In the genomic region with DNA sequence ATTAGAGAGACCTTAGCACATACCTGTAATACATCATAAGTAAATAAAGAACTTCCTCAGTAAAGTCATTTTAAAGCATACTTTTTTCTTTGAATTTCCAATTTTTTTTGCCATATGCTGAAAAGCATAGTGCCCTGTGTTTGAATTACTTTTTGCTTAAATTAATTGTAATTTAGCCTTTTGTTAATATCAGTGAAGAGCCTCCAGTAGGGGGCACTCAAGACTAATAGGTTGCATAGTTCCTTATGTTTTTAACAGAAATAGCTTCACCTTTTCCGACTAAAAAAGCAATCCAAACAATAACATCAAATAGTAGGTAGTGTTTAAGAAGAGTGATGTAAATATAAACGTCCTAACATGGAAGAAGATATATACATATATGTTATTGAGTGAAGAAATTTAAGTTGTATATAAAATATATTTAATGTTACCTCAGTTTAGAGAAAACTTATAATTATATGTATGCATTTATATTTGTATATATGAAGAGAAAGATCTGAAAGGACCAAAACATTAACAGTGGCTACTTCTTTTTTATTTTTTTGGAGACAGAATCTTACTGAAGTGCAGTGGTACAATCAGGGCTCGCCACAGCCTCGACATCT, we compare ENCODE assay signal across 8 cellular contexts. TPM values are rescaled to one million over a fixed set of nuclear protein-coding genes. Genes with fewer than 3 reads are reported as not detected.
DNase-seq lines count a peak whose midpoint lies in the region; ATAC-seq and TF ChIP-seq lines count a peak whose summit lies in the region.

No MANE protein-coding gene starts in this region.

- no peaks in the 10 kb centered on the region for H3K27me3 Mint-ChIP-seq in CD14-positive monocyte (ENCODE audit: low read depth in 3 of 3)
- no peaks in the 10 kb centered on the region for H3K27me3 Mint-ChIP-seq in activated naive CD4-positive, alpha-beta T cell treated with anti-CD3 and anti-CD28 coated beads for 36 hours (ENCODE audit: low read depth)

- intact Hi-C loops in CD14-positive monocyte (cut with micrococcal nuclease), result loop anchor here (1.0 to 2.0 kb wide), 2 partner anchors 294 kb away; no protein-coding TSS in a partner anchor
- intact Hi-C loops in activated naive CD4-positive, alpha-beta T cell treated with anti-CD3 and anti-CD28 coated beads for 36 hours (cut with micrococcal nuclease), result loop anchor here (1.0 kb wide), 1 partner anchor 294 kb away; no protein-coding TSS in a partner anchor
- intact Hi-C loops in posterior vena cava (cut with DNase I), result loop anchor here in 1 of 2 donors (5.0 kb wide), 1 partner anchor 291 kb away; no protein-coding TSS in a partner anchor

- H3K27ac Mint-ChIP-seq in CD14-positive monocyte, result no peak overlapping the region
- no peak overlapping the region for H3K27ac Mint-ChIP-seq in activated naive CD4-positive, alpha-beta T cell treated with anti-CD3 and anti-CD28 coated beads for 36 hours

- peak; percentile 93 for TF ChIP-seq CTCF in CD14-positive monocyte (IDR thresholded peaks at IDR 0.05)
- TF ChIP-seq CTCF in GM13976 (IDR thresholded peaks at IDR 0.05; ENCODE audit: borderline replicate concordance, control extremely low read depth, extremely low read depth, insufficient read depth, missing control alignments), result peak; percentile 42

- ATAC-seq in HG03175 (IDR thresholded peaks at IDR 0.05; ENCODE audit: unreplicated experiment), result no peak

- peaks cover 5% of the 10 kb centered on the region for H3K4me1 Mint-ChIP-seq in CD14-positive monocyte
- peaks cover 8% of the 10 kb centered on the region for H3K4me1 Mint-ChIP-seq in activated naive CD4-positive, alpha-beta T cell treated with anti-CD3 and anti-CD28 coated beads for 36 hours (ENCODE audit: low read depth)

- H3K36me3 Mint-ChIP-seq in CD14-positive monocyte, result peaks cover 16 to 24% of the 10 kb centered on the region in 2 donors
- peaks cover 24% of the 10 kb centered on the region for H3K36me3 Mint-ChIP-seq in activated naive CD4-positive, alpha-beta T cell treated with anti-CD3 and anti-CD28 coated beads for 36 hours (ENCODE audit: low read depth)

- H3K9me3 Mint-ChIP-seq in CD14-positive monocyte, result no peaks in the 10 kb centered on the region
- H3K9me3 Mint-ChIP-seq in activated naive CD4-positive, alpha-beta T cell treated with anti-CD3 and anti-CD28 coated beads for 36 hours, result no peaks in the 10 kb centered on the region

- no peak for DNase-seq in CD14-positive monocyte (ENCODE audit: low spot score)
- peak; percentile 40 for DNase-seq in GM13976 (ENCODE audit: low spot score)
- peak; percentile 56 for DNase-seq in NCI-H460 (ENCODE audit: extremely low read depth, low read depth)
- peak; percentile 65 for DNase-seq in activated naive CD4-positive, alpha-beta T cell treated with anti-CD3 and anti-CD28 coated beads for 36 hours
- peak; percentile 15 for DNase-seq in hepatic stellate cell (ENCODE audit: low spot score)
- peak; percentile 33 to 65 for DNase-seq in stimulated activated CD4-positive, alpha-beta T cell treated with anti-CD3 and anti-CD28 coated beads, Interleukin-2, amount 100 ng/mL, for 24 hours
- no peak for DNase-seq in posterior vena cava (ENCODE audit: low spot score)

- in situ Hi-C loops in GM13976 (cut with MboI; ENCODE audit: low sequenced_read_pairs, unreplicated experiment), result loop anchor here (10.0 kb wide), 1 partner anchor 294 kb away; no protein-coding TSS in a partner anchor

- CTCF ChIA-PET in activated naive CD4-positive, alpha-beta T cell treated with anti-CD3 and anti-CD28 coated beads for 36 hours (lab: Charles Lee), result interaction anchor here (0.6 to 1.8 kb wide), 12 partner anchors 8 to 358 kb away, joined by 3 to 15 read pairs (median 6); a partner anchor contains a TSS

- no peak overlapping the region for H3K4me3 Mint-ChIP-seq in CD14-positive monocyte
- H3K4me3 Mint-ChIP-seq in activated naive CD4-positive, alpha-beta T cell treated with anti-CD3 and anti-CD28 coated beads for 36 hours, result no peak overlapping the region

RNA-seq across cellular contexts. Expression of a gene that starts 18.6 kb away (rescaled TPM):
- 10 to 100 TPM; 13.1 to 14.5 TPM for polyA plus RNA-seq in CD14-positive monocyte
- 51.0 and 76.2 TPM in 2 replicates for total RNA-seq in NCI-H460 (2014; rRNA removed; shearing (Covaris generic))
- polyA plus RNA-seq in NCI-H460 (2014; cell fraction: nucleus; rRNA removed), result 35.5 and 62.0 TPM in 2 replicates
- total RNA-seq in activated naive CD4-positive, alpha-beta T cell treated with anti-CD3 and anti-CD28 coated beads for 36 hours, result 10 to 100 TPM; 57.7 to 64.6 TPM
- 10 to 100 TPM; 19.7 to 22.6 TPM for total RNA-seq in posterior vena cava

RNA-seq across cellular contexts. Expression of a gene that starts 19.2 kb away (rescaled TPM):
- not detected for polyA plus RNA-seq in CD14-positive monocyte
- 0.10 TPM in 1 of 2 replicates, not detected in the other for total RNA-seq in NCI-H460 (2014; rRNA removed; shearing (Covaris generic))
- polyA plus RNA-seq in NCI-H460 (2014; cell fraction: nucleus; rRNA removed), result 0.21 and 1.6 TPM in 2 replicates
- under 1 TPM; 0.20 to 0.24 TPM for total RNA-seq in activated naive CD4-positive, alpha-beta T cell treated with anti-CD3 and anti-CD28 coated beads for 36 hours
- under 1 TPM; 0.10 to 0.14 TPM for total RNA-seq in posterior vena cava

RNA-seq across cellular contexts. Expression of a gene that starts 44.6 kb away (rescaled TPM):
- not detected for polyA plus RNA-seq in CD14-positive monocyte
- total RNA-seq in NCI-H460 (2014; rRNA removed; shearing (Covaris generic)), result 0.87 and 0.92 TPM in 2 replicates
- 0.13 and 0.57 TPM in 2 replicates for polyA plus RNA-seq in NCI-H460 (2014; cell fraction: nucleus; rRNA removed)
- under 1 TPM in 1 of 2 experiments, not detected in 1; 0.05 TPM for total RNA-seq in activated naive CD4-positive, alpha-beta T cell treated with anti-CD3 and anti-CD28 coated beads for 36 hours
- total RNA-seq in posterior vena cava, result under 1 TPM in 1 of 2 donors, not detected in 1; 0.19 TPM

Comparison
In these comparisons a context has a peak if more than half of its experiments do, and no peak if none do; other contexts are left out.
1. DNase-seq: peak in GM13976 (single experiment), NCI-H460 (single experiment), activated naive CD4-positive, alpha-beta T cell treated with anti-CD3 and anti-CD28 coated beads for 36 hours (single experiment), hepatic stellate cell (single experiment) and stimulated activated CD4-positive, alpha-beta T cell treated with anti-CD3 and anti-CD28 coated beads, Interleukin-2, amount 100 ng/mL, for 24 hours (2 of 2); none in CD14-positive monocyte (single experiment) and posterior vena cava (single experiment).